In the genomic region with DNA sequence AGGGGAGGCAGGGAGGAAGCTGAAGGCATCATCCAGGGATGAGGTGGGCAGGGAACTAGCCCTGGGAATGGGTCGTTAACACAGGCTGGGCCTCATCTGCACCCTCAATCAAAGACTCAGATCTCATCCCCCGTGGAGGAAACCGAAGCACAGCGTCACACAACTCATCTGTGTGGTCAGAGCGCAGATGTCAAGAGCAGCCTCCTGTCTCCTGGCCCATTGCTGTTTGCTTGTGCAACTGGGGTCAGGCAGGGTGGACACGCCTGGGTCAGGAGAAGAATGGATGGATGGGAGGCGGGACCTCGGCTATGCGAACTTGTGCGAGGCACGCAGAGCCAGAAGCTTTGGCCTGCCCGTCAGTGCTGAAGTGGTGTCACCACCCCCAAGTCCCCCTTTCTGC, we compare ENCODE assay signal across 17 cellular contexts.
DNase-seq lines count a peak whose midpoint lies in the region; ATAC-seq, FAIRE-seq and TF ChIP-seq lines count a peak whose summit lies in the region.
"Had no signal": no experiment of that assay in that cellular context is flagged by ENCODE, and none has a peak within 500 bp of the region (broad histone marks: within the 10 kb centered on the region; RNA-seq: fewer than 3 reads in every experiment).

No MANE protein-coding gene starts in this region.

- no peak for TF ChIP-seq CTCF in astrocyte (IDR thresholded peaks at IDR 0.05; ENCODE audit: insufficient read depth, low read depth, low read length)
- no peak for TF ChIP-seq CTCF in lower lobe of right lung (IDR thresholded peaks at IDR 0.05)

- H3K4me2 ChIP-seq in astrocyte (ENCODE audit: low read length): no peak overlapping the region

- no peak overlapping the region for H3K9ac ChIP-seq in astrocyte (ENCODE audit: low read length)

- H3K9me3 ChIP-seq in astrocyte (ENCODE audit: insufficient read depth, low read depth, low read length): no peaks in the 10 kb centered on the region
- H3K9me3 ChIP-seq in lower lobe of right lung: no peaks in the 10 kb centered on the region
- H3K9me3 ChIP-seq: BE2C, Caco-2 had no signal

- H3K36me3 ChIP-seq in astrocyte (ENCODE audit: insufficient read depth, low read length) (no peaks in the 10 kb centered on the region), lower lobe of right lung (no peaks in the 10 kb centered on the region)
- H3K36me3 ChIP-seq: BE2C had no signal

- H3K27ac ChIP-seq in astrocyte (ENCODE audit: low read depth, low read length): no peak overlapping the region
- H3K27ac ChIP-seq in lower lobe of right lung: no peak overlapping the region
- H3K27ac ChIP-seq: HL-60 had no signal

- no peak for FAIRE-seq in astrocyte (lab: Jason Lieb, UNC)
- FAIRE-seq: D721Med, G401.6, GM12891, GM19239, H1 had no signal

- no peak overlapping the region for H3K4me3 Mint-ChIP-seq in astrocyte (ENCODE audit: unreplicated experiment)
- H3K4me3 Mint-ChIP-seq: CD4-positive, CD25-positive, alpha-beta regulatory T cell; H9 had no signal

- intact Hi-C loops in lower lobe of right lung (cut with DNase I) (no loop called here), posterior vena cava (cut with DNase I) (loop anchor here in 1 of 2 donors (10.0 kb wide), 1 partner anchor 529 kb away; the partner anchor contains the start of gene TMPRSS4)

- peaks cover 20% of the 10 kb centered on the region for H3K4me1 Mint-ChIP-seq in astrocyte (ENCODE audit: low read depth, unreplicated experiment)
- H3K4me1 Mint-ChIP-seq: CD4-positive, CD25-positive, alpha-beta regulatory T cell had no signal

- peaks cover 2% of the 10 kb centered on the region for H3K36me3 Mint-ChIP-seq in astrocyte (ENCODE audit: low read depth, unreplicated experiment)
- H3K36me3 Mint-ChIP-seq: CD4-positive, CD25-positive, alpha-beta regulatory T cell had no signal

- H3K27me3 ChIP-seq in astrocyte (ENCODE audit: insufficient read depth, low read length) (peaks cover 3% of the 10 kb centered on the region), lower lobe of right lung (ENCODE audit: low read depth) (no peaks in the 10 kb centered on the region)
- H3K27me3 ChIP-seq: BE2C had no signal

- DNase-seq in astrocyte (ENCODE audit: low read depth) (no peak), lower lobe of right lung (peak; percentile 34), posterior vena cava (ENCODE audit: low spot score) (peak; percentile 64), NOMO-1 (lab: John Stamatoyannopoulos, UW; ENCODE audit: unreplicated experiment in 2 of 2) (no peak)
- DNase-seq: BE2C; C1 segment of cervical spinal cord; Caco-2; CD4-positive, CD25-positive, alpha-beta regulatory T cell; H9 had no signal

- ATAC-seq in lower lobe of right lung (no peak), HG03521 (IDR thresholded peaks at IDR 0.05; ENCODE audit: unreplicated experiment) (no peak), HG02678 (IDR thresholded peaks at IDR 0.05; ENCODE audit: unreplicated experiment) (no peak)

- H3K27ac Mint-ChIP-seq in astrocyte (ENCODE audit: unreplicated experiment): peak overlapping the region; percentile 72
- H3K27ac Mint-ChIP-seq: H9 had no signal

- no peaks in the 10 kb centered on the region for H4K20me1 ChIP-seq in astrocyte (ENCODE audit: insufficient read depth, low read length)

- no peak overlapping the region for H2AFZ ChIP-seq in astrocyte (ENCODE audit: low read depth, low read length)

- H3K27me3 Mint-ChIP-seq in astrocyte (ENCODE audit: low read depth, unreplicated experiment): peaks cover 70% of the 10 kb centered on the region

- peaks cover 10% of the 10 kb centered on the region for H3K9me3 Mint-ChIP-seq in astrocyte (ENCODE audit: unreplicated experiment)
- H3K9me3 Mint-ChIP-seq: CD4-positive, CD25-positive, alpha-beta regulatory T cell; H9 had no signal

- H3K4me1 ChIP-seq in astrocyte (ENCODE audit: insufficient read depth, low read length) (no peaks in the 10 kb centered on the region), lower lobe of right lung (no peaks in the 10 kb centered on the region)
- H3K4me1 ChIP-seq: Caco-2 had no signal

- H3K4me3 ChIP-seq in astrocyte (ENCODE audit: insufficient read depth, low read depth, low read length) (no peak overlapping the region), lower lobe of right lung (no peak overlapping the region)

- H3K79me2 ChIP-seq in astrocyte (ENCODE audit: insufficient read depth, low read length): no peaks in the 10 kb centered on the region

Comparison
In these comparisons a context has a peak if more than half of its experiments do, and no peak if none do; other contexts are left out.
1. DNase-seq: peak in lower lobe of right lung (single experiment) and posterior vena cava (single experiment); none in astrocyte (single experiment) and NOMO-1 (0 of 2).